Comparison of ENCODE assay signal across 8 cellular contexts in the genomic region with DNA sequence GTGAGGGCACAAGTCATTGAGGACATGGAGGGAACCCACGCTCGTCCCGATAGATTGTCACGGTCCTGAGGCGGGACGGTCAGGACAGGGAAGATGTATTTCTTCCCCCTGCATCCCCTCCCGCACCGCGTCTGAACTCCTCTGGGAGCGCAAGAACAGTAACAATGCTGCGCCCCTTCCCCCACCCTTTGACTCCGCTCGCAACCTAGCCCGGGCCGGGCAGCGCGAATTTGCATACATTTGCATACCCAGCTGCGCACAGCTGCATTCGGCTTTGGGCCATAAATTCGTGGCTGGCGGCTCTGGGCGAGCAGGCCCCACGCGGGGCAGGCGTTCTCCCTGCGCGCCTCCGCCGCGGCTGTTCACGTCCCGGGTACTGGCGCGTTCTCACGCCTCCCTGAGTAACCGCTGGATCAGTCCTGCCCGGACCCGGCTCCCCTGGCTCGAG. TPM values are rescaled to one million over a fixed set of nuclear protein-coding genes. Genes with fewer than 3 reads are reported as not detected.
DNase-seq lines count a peak whose midpoint lies in the region; ATAC-seq and TF ChIP-seq lines count a peak whose summit lies in the region.

No MANE protein-coding gene starts in this region.

- peaks cover 46% of the 10 kb centered on the region for H3K27me3 ChIP-seq in colonic mucosa

- DNase-seq in DMS53 (lab: John Stamatoyannopoulos, UW) (peak; percentile 77), colonic mucosa (peak; percentile 31), middle frontal gyrus (ENCODE audit: extremely low spot score, low spot score) (peak; percentile 48), SIG-M5 (lab: John Stamatoyannopoulos, UW) (no peak), NCI-H226 (no peak)
- DNase-seq in stimulated activated CD4-positive, alpha-beta T cell treated with anti-CD3 and anti-CD28 coated beads, Interleukin-2, amount 100 ng/mL, for 24 hours = no peak

- TF ChIP-seq CTCF in colonic mucosa (IDR thresholded peaks at IDR 0.05) = no peak

- H3K27ac ChIP-seq in colonic mucosa = no peak overlapping the region

- no peak overlapping the region for H3K4me3 ChIP-seq in colonic mucosa

- intact Hi-C loops in colonic mucosa (cut with DNase I) = no loop called here

- ATAC-seq in HG03520 (IDR thresholded peaks at IDR 0.05; ENCODE audit: unreplicated experiment) (peak; percentile 40), HG03045 (IDR thresholded peaks at IDR 0.05; ENCODE audit: unreplicated experiment) (no peak)

- H3K36me3 ChIP-seq in colonic mucosa = no peaks in the 10 kb centered on the region

- H3K4me1 ChIP-seq in colonic mucosa = peaks cover 21% of the 10 kb centered on the region

- peak overlapping the region in 1 of 2 donors; percentile 26 for H3K9ac ChIP-seq in colonic mucosa (ENCODE audit: low read depth in 2 of 2, low read length in 2 of 2)

- H3K9me3 ChIP-seq in colonic mucosa = no peaks in the 10 kb centered on the region

RNA-seq across cellular contexts. Expression of gene SMUG1, which starts 29.0 kb away (rescaled TPM):
- total RNA-seq in colonic mucosa = 10 to 100 TPM; 22.0 to 31.0 TPM

Comparison
In these comparisons a context has a peak if more than half of its experiments do, and no peak if none do; other contexts are left out.
1. DNase-seq: peak in DMS53 (single experiment), colonic mucosa (single experiment) and middle frontal gyrus (single experiment); none in SIG-M5 (single experiment), NCI-H226 (single experiment) and stimulated activated CD4-positive, alpha-beta T cell treated with anti-CD3 and anti-CD28 coated beads, Interleukin-2, amount 100 ng/mL, for 24 hours (0 of 2).